19 cellular contexts compared by ENCODE assay signal in the genomic region with DNA sequence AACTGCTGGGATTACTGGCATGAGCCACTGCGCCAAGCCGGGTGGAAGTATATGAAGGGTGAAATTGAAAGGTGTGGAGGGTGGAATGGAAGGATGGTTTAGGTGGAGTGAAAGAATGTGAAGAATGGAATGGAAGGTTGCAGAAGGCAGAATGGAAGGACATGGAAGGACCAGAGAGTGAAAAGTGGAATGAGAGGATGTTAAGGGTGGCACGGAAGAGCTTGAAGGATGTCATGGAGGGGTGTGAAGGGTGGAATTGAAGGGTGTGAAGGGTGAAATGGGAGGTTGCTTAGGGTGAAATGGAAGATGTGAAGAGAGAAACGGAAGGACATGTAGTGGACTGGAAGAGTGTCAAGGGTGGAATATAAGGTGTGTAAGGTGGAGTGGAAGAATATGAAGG. TPM values are rescaled to one million over a fixed set of nuclear protein-coding genes. Genes with fewer than 3 reads are reported as not detected.
DNase-seq lines count a peak whose midpoint lies in the region; ATAC-seq and TF ChIP-seq lines count a peak whose summit lies in the region.
"Had no signal": no experiment of that assay in that cellular context is flagged by ENCODE, and none has a peak within 500 bp of the region (broad histone marks: within the 10 kb centered on the region; RNA-seq: fewer than 3 reads in every experiment).

No MANE protein-coding gene starts in this region.

- H3K14ac ChIP-seq in IMR-90 (replicated peaks; ENCODE audit: low read depth, low read length) (no peak overlapping the region), trophoblast cell (ENCODE audit: low read length) (no peak overlapping the region)

- no peak overlapping the region for H3K4me3 Mint-ChIP-seq in CD8-positive, alpha-beta T cell
- no peak overlapping the region for H3K4me3 Mint-ChIP-seq in memory B cell

- dilution Hi-C loops in IMR-90 (cut with HindIII; ENCODE audit: low sequenced_read_pairs, unreplicated experiment): no loop called here

- H3K23ac ChIP-seq in IMR-90 (ENCODE audit: low read depth, low read length) (no peak overlapping the region), trophoblast cell (ENCODE audit: low read length) (no peak overlapping the region)

- intact Hi-C loops in CD8-positive, alpha-beta T cell (cut with DNase I, micrococcal nuclease): loop anchor here in 1 of 2 experiments (5.0 kb wide), 1 partner anchor 35 kb away; a partner anchor contains a TSS
- intact Hi-C loops in IMR-90 (cut with micrococcal nuclease): no loop called here

- H2BK120ac ChIP-seq in IMR-90 (ENCODE audit: low read depth, low read length): no peak overlapping the region
- H2BK120ac ChIP-seq in trophoblast cell (ENCODE audit: insufficient read depth, low read length, poor library complexity): no peak overlapping the region

- H3K4me3 ChIP-seq in CD8-positive, alpha-beta T cell (ENCODE audit: low read depth, low read length): no peak overlapping the region
- H3K4me3 ChIP-seq in IMR-90 (ENCODE audit: insufficient read depth, low read depth, low read length) (no peak overlapping the region), trophoblast cell (ENCODE audit: low read depth, low read length) (no peak overlapping the region)
- H3K4me3 ChIP-seq: GM12878, GM23248, HAP-1 had no signal

- H3K4me2 ChIP-seq in IMR-90 (ENCODE audit: low read depth, low read length) (no peak overlapping the region), trophoblast cell (ENCODE audit: low read length) (no peak overlapping the region)

- no peak for ATAC-seq in CD8-positive, alpha-beta T cell
- ATAC-seq in IMR-90 (ENCODE audit: low read depth): no peak
- no peak for ATAC-seq in memory B cell (ENCODE audit: low read depth)
- ATAC-seq: GM12878 had no signal

- H2AK5ac ChIP-seq in IMR-90 (ENCODE audit: low read depth, low read length) (no peak overlapping the region), trophoblast cell (ENCODE audit: low read length) (peak overlapping the region; percentile 37)

- CTCF ChIA-PET in CD8-positive, alpha-beta T cell (lab: Charles Lee): no interaction called here
- CTCF ChIA-PET in IMR-90 (lab: Yijun Ruan, JAX): no interaction called here

- H4K91ac ChIP-seq in IMR-90 (ENCODE audit: insufficient read depth, low read depth, low read length) (no peak overlapping the region), trophoblast cell (ENCODE audit: low read depth, low read length) (no peak overlapping the region)

- peak overlapping the region; percentile 50 for H3K27ac Mint-ChIP-seq in CD8-positive, alpha-beta T cell
- peak overlapping the region; percentile 1 for H3K27ac Mint-ChIP-seq in memory B cell

- H3K36me3 Mint-ChIP-seq in CD8-positive, alpha-beta T cell: peaks cover 47% of the 10 kb centered on the region
- peaks cover 14% of the 10 kb centered on the region for H3K36me3 Mint-ChIP-seq in memory B cell

- TF ChIP-seq CTCF in CD8-positive, alpha-beta T cell (IDR thresholded peaks at IDR 0.05): no peak
- no peak for TF ChIP-seq CTCF in IMR-90 (conservative IDR thresholded peaks at IDR 0.05; ENCODE audit: low read depth, low read length)

- no peak overlapping the region for H2BK15ac ChIP-seq in IMR-90 (ENCODE audit: low read depth, low read length)

- no peak overlapping the region for H2BK12ac ChIP-seq in trophoblast cell (ENCODE audit: low read length)

- H4K5ac ChIP-seq in IMR-90 (ENCODE audit: low read depth, low read length): no peak overlapping the region

- peaks cover 13% of the 10 kb centered on the region for H3K4me1 ChIP-seq in CD8-positive, alpha-beta T cell (ENCODE audit: insufficient read depth, low read length)
- H3K4me1 ChIP-seq in IMR-90 (ENCODE audit: control insufficient read depth, insufficient read depth, low read length) (peaks cover 4% of the 10 kb centered on the region; the same call in 1 of the 2 replicates), trophoblast cell (ENCODE audit: control insufficient read depth in 1 of 2, insufficient read depth in 2 of 2, low read length in 2 of 2) (peaks cover 0 to 12% of the 10 kb centered on the region in 2 experiments)
- H3K4me1 ChIP-seq: HAP-1 had no signal

- H3K9me1 ChIP-seq in IMR-90 (ENCODE audit: insufficient read depth, low read length): peaks cover 3% of the 10 kb centered on the region

- no peaks in the 10 kb centered on the region for H4K20me1 ChIP-seq in IMR-90 (ENCODE audit: insufficient read depth, low read length)

- no peaks in the 10 kb centered on the region for H3K27me3 ChIP-seq in CD8-positive, alpha-beta T cell (ENCODE audit: insufficient read depth, low read length)
- no peaks in the 10 kb centered on the region for H3K27me3 ChIP-seq in IMR-90 (ENCODE audit: control insufficient read depth, insufficient read depth, low read length)
- peaks cover 11% of the 10 kb centered on the region for H3K27me3 ChIP-seq in trophoblast cell (ENCODE audit: insufficient read depth, low read length)

- no peaks in the 10 kb centered on the region for H3K27me3 Mint-ChIP-seq in CD8-positive, alpha-beta T cell (ENCODE audit: low read depth)
- no peaks in the 10 kb centered on the region for H3K27me3 Mint-ChIP-seq in memory B cell

- H2AK9ac ChIP-seq in IMR-90 (replicated peaks; ENCODE audit: low read depth, low read length, poor library complexity): peak overlapping the region; percentile 19

- H3K36me3 ChIP-seq in CD8-positive, alpha-beta T cell (ENCODE audit: insufficient read depth, low read length): peaks cover 8% of the 10 kb centered on the region
- H3K36me3 ChIP-seq in IMR-90 (ENCODE audit: control insufficient read depth, insufficient read depth, low read length): peaks cover 1% of the 10 kb centered on the region; the same call in 1 of the 2 replicates
- no peaks in the 10 kb centered on the region for H3K36me3 ChIP-seq in trophoblast cell (ENCODE audit: control insufficient read depth in 1 of 2, insufficient read depth in 2 of 2, low read length in 2 of 2)
- H3K36me3 ChIP-seq: HAP-1 had no signal

- H3K79me2 ChIP-seq in trophoblast cell (ENCODE audit: control insufficient read depth, insufficient read depth, low read length, poor library complexity): no peaks in the 10 kb centered on the region

- DNase-seq in CD8-positive, alpha-beta T cell: no peak
- DNase-seq in IMR-90 (no peak), memory B cell (ENCODE audit: low spot score in 2 of 2) (no peak), trophoblast cell (no peak), RPMI8226 (no peak), DMS 273 (lab: John Stamatoyannopoulos, UW; ENCODE audit: unreplicated experiment) (no peak)
- no peak for DNase-seq in activated CD4-positive, alpha-beta T cell treated with anti-CD3 and anti-CD28 coated beads for 48 hours
- DNase-seq: ACHN, DMS53, EL, GM23248, NCI-H1105, NCI-H2081 treated with DMSO at 0.1 percent for 48 hours, NCI-H446 treated with DMSO at 0.1 percent for 48 hours, NCI-H69, Right ventricle myocardium superior had no signal

- H3K18ac ChIP-seq in IMR-90 (ENCODE audit: low read depth, low read length): no peak overlapping the region
- H3K18ac ChIP-seq in trophoblast cell (ENCODE audit: low read length): no peak overlapping the region

- no peak overlapping the region for H2BK20ac ChIP-seq in IMR-90 (ENCODE audit: low read depth, low read length)

- TF ChIP-seq RAD21 in IMR-90 (IDR thresholded peaks at IDR 0.05; ENCODE audit: low read length): no peak

- in situ Hi-C loops in IMR-90 (cut with MboI; ENCODE audit: low sequenced_read_pairs): no loop called here

- BruUV-seq in IMR-90 (replicated peaks; lab: Mats Ljungman, UMichigan): no TSS peak

- no peak overlapping the region for H3K56ac ChIP-seq in IMR-90 (ENCODE audit: extremely low read depth, insufficient read depth, low read length)

- no peak overlapping the region for H2BK5ac ChIP-seq in IMR-90 (ENCODE audit: low read depth, low read length, poor library complexity, severe bottlenecking)
- no peak overlapping the region for H2BK5ac ChIP-seq in trophoblast cell (ENCODE audit: low read depth, low read length, poor library complexity)

- H3K79me1 ChIP-seq in IMR-90 (ENCODE audit: low read depth in 1 of 2, low read length in 2 of 2) (peaks cover 9 to 20% of the 10 kb centered on the region in 2 experiments), trophoblast cell (ENCODE audit: low read length) (peaks cover 2% of the 10 kb centered on the region)

- H3K9me3 ChIP-seq in CD8-positive, alpha-beta T cell (ENCODE audit: low read length): no peaks in the 10 kb centered on the region
- H3K9me3 ChIP-seq in IMR-90 (ENCODE audit: control insufficient read depth, insufficient read depth, low read length) (no peaks in the 10 kb centered on the region), trophoblast cell (ENCODE audit: insufficient read depth, low read depth, low read length) (no peaks in the 10 kb centered on the region)
- H3K9me3 ChIP-seq: HAP-1 had no signal

- H3K4me1 Mint-ChIP-seq in CD8-positive, alpha-beta T cell (ENCODE audit: low read depth): peaks cover 20% of the 10 kb centered on the region
- peaks cover 12% of the 10 kb centered on the region for H3K4me1 Mint-ChIP-seq in memory B cell

- H3K27ac ChIP-seq in CD8-positive, alpha-beta T cell (ENCODE audit: low read depth, low read length): no peak overlapping the region
- H3K27ac ChIP-seq in IMR-90 (ENCODE audit: insufficient read depth, low read length) (no peak overlapping the region), trophoblast cell (ENCODE audit: low read depth, low read length) (no peak overlapping the region)
- H3K27ac ChIP-seq: GM23248, HL-60 had no signal

- H2AFZ ChIP-seq in IMR-90 (replicated peaks; ENCODE audit: low read length, poor library complexity) (no peak overlapping the region), trophoblast cell (ENCODE audit: insufficient read depth, low read length, poor library complexity) (no peak overlapping the region)
- H2AFZ ChIP-seq: GM23248 had no signal

- H3K9ac ChIP-seq in IMR-90 (ENCODE audit: low read depth, low read length): no peak overlapping the region
- H3K9ac ChIP-seq in trophoblast cell (ENCODE audit: low read length): no peak overlapping the region
- H3K9ac ChIP-seq: GM23248 had no signal

- H4K8ac ChIP-seq in IMR-90 (ENCODE audit: low read depth in 2 of 2, low read length in 2 of 2) (no peak overlapping the region), trophoblast cell (ENCODE audit: low read depth, low read length) (no peak overlapping the region)

- H3K4ac ChIP-seq in IMR-90 (ENCODE audit: low read depth, low read length) (no peak overlapping the region), trophoblast cell (ENCODE audit: low read depth, low read length) (no peak overlapping the region)

- TF ChIP-seq POLR2A in IMR-90 (IDR thresholded peaks at IDR 0.05; ENCODE audit: low read depth, low read length): no peak

- POLR2A ChIA-PET in CD8-positive, alpha-beta T cell (lab: Charles Lee): interaction anchor here (0.7 kb wide), 1 partner anchor 17 kb away, joined by 3 read pairs; no protein-coding TSS in a partner anchor
- POLR2A ChIA-PET in IMR-90 (lab: Charles Lee; ENCODE audit: unreplicated experiment): interaction anchor here (0.6 kb wide), 1 partner anchor 1854 kb away, joined by 3 read pairs; no protein-coding TSS in a partner anchor

- no peaks in the 10 kb centered on the region for H3K9me3 Mint-ChIP-seq in CD8-positive, alpha-beta T cell
- no peaks in the 10 kb centered on the region for H3K9me3 Mint-ChIP-seq in memory B cell

- H4K12ac ChIP-seq in trophoblast cell (ENCODE audit: low read depth, low read length): no peak overlapping the region

- WGBS in IMR-90 (ENCODE audit: extremely low coverage in 2 of 2, insufficient read length in 1 of 2), 2 experiments: 96 to 100% methylated on average over 2 to 4 of the region's 4 CpGs
- 100% methylated on average over 2 of the region's 4 CpGs for WGBS in trophoblast cell (ENCODE audit: extremely low coverage, insufficient coverage, insufficient read length)

RNA-seq across cellular contexts. Expression of a gene that starts 16.2 kb away (rescaled TPM):
- total RNA-seq in CD8-positive, alpha-beta T cell: 10 to 100 TPM; 21.9 to 24.4 TPM
- 11.7 and 18.1 TPM in 2 replicates for total RNA-seq in IMR-90 (2012; rRNA removed)
- 5.7 and 7.5 TPM in 2 replicates for polyA plus RNA-seq in IMR-90 (2012; rRNA removed)
- 1.5 and 1.8 TPM in 2 replicates for polyA plus RNA-seq in IMR-90 (2012; cell fraction: cytosol; rRNA removed)
- 1.7 and 10.0 TPM in 2 replicates for polyA plus RNA-seq in IMR-90 (2012; cell fraction: nucleus; rRNA removed; ENCODE audit: low replicate concordance)
- polyA plus RNA-seq in trophoblast cell (2013): 21.3 and 22.0 TPM in 2 replicates

RNA-seq across cellular contexts. Expression of a gene that starts 16.6 kb away (rescaled TPM):
- total RNA-seq in CD8-positive, alpha-beta T cell: 100 to 1,000 TPM in 1 of 2 experiments, 10 to 100 TPM in 1; 96.9 to 103 TPM
- 27.4 and 52.8 TPM in 2 replicates for total RNA-seq in IMR-90 (2012; rRNA removed)
- polyA plus RNA-seq in IMR-90 (2012; rRNA removed): 44.1 and 44.2 TPM in 2 replicates
- 19.6 and 25.7 TPM in 2 replicates for polyA plus RNA-seq in IMR-90 (2012; cell fraction: cytosol; rRNA removed)
- polyA plus RNA-seq in IMR-90 (2012; cell fraction: nucleus; rRNA removed; ENCODE audit: low replicate concordance): 14.2 and 58.1 TPM in 2 replicates
- polyA plus RNA-seq in trophoblast cell (2013): 47.9 and 48.2 TPM in 2 replicates

RNA-seq across cellular contexts. Expression of a gene that starts 33.8 kb away (rescaled TPM):
- 1 to 10 TPM; 3.1 to 3.4 TPM for total RNA-seq in CD8-positive, alpha-beta T cell
- total RNA-seq in IMR-90 (2012; rRNA removed): 13.1 and 14.0 TPM in 2 replicates
- 16.1 and 17.2 TPM in 2 replicates for polyA plus RNA-seq in IMR-90 (2012; rRNA removed)
- 6.7 and 7.3 TPM in 2 replicates for polyA plus RNA-seq in IMR-90 (2012; cell fraction: cytosol; rRNA removed)
- 21.5 and 24.7 TPM in 2 replicates for polyA plus RNA-seq in IMR-90 (2012; cell fraction: nucleus; rRNA removed; ENCODE audit: low replicate concordance)
- polyA plus RNA-seq in trophoblast cell (2013): 9.5 and 10.1 TPM in 2 replicates
